1 cellular context compared by ENCODE assay signal in genomic region chr20:25309395-25310267, GRCh38.
TF ChIP-seq lines count a peak whose summit lies in the region.

No MANE protein-coding gene starts in this region.

TF ChIP-seq in GM12878, 131 proteins besides CTCF, POLR2A, EP300 and RAD21 (continued from another document):
- TF ChIP-seq MAX (IDR thresholded peaks at IDR 0.05; ENCODE audit: low read depth, low read length): no peak
- no peak for TF ChIP-seq MEF2B (IDR thresholded peaks at IDR 0.05; ENCODE audit: partially characterized antibody, poor library complexity, severe bottlenecking)
- no peak for TF ChIP-seq BCL11A (IDR thresholded peaks at IDR 0.05; ENCODE audit: low read depth, low read length)
- TF ChIP-seq E2F4 (IDR thresholded peaks at IDR 0.05; ENCODE audit: low read depth, low read length): no peak
- TF ChIP-seq TARDBP (IDR thresholded peaks at IDR 0.05; ENCODE audit: borderline replicate concordance): no peak
- no peak for TF ChIP-seq ETV6 (conservative IDR thresholded peaks at IDR 0.05 in 1 of 2, IDR thresholded peaks at IDR 0.05 in 1 of 2; ENCODE audit: borderline replicate concordance in 1 of 2, low read depth in 1 of 2)
- TF ChIP-seq BMI1 (IDR thresholded peaks at IDR 0.05; ENCODE audit: borderline replicate concordance): no peak
- no peak for TF ChIP-seq BCL3 (IDR thresholded peaks at IDR 0.05; ENCODE audit: borderline replicate concordance, insufficient read depth, low read depth, low read length, poor library complexity, severe bottlenecking)
- no peak for TF ChIP-seq USF2 (IDR thresholded peaks at IDR 0.05; ENCODE audit: borderline replicate concordance, low read depth, low read length)
- TF ChIP-seq PML (IDR thresholded peaks at IDR 0.05; ENCODE audit: low read length): no peak
- TF ChIP-seq FOXM1 (IDR thresholded peaks at IDR 0.05; ENCODE audit: low read depth, low read length): no peak
- TF ChIP-seq ZBED1 (IDR thresholded peaks at IDR 0.05; ENCODE audit: borderline replicate concordance): no peak
- TF ChIP-seq CEBPB (IDR thresholded peaks at IDR 0.05; ENCODE audit: borderline replicate concordance in 1 of 2, low read depth in 2 of 2, low read length in 2 of 2): no peak
